Comparison of ENCODE assay signal across 8 cellular contexts in the genomic region with DNA sequence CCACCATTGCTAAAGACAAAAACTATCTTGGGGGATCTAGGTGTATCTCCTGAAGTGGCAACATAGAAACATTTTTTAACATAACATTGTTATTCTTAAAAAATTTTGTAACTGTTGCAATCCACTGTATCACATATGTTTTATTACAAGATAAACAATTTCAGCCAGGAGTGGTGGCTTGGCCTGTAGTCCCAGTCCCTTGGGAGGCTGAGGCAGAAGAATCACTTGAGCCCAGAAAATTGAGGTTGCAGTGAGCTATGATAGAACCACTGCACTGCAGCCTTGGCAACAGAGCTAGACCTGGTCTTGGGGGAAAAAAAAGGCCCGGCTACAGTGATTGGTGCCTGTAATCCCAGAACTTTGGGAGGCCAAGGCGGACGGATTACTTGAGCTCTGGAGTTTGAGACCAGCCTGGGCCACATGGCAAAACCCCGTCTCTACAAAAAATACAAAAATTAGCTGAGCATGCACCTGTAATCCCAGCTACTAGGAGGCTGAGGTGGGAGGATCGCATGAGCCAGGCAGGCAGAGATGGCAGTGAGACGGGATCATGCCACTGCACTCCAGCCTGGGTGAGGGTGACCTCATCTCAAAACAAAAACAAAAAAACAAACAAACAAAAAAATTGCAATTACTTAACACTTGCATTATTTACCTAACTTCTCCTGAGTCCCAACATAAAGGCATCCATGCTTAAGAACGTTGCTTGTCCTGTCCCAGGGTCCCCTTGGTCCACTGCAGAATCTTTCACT. TPM values are rescaled to one million over a fixed set of nuclear protein-coding genes. Genes with fewer than 3 reads are reported as not detected.
A peak's percentile ranks its signal among the peaks of the same experiment; 100 is the strongest.
DNase-seq lines count a peak whose midpoint lies in the region; TF ChIP-seq lines count a peak whose summit lies in the region.

No MANE protein-coding gene starts in this region.

- no TSS peak for BruUV-seq in PC-9 (replicated peaks; lab: Mats Ljungman, UMichigan)

- in situ Hi-C loops in brain microvascular endothelial cell (cut with HindIII; ENCODE audit: low pct_ligation_motif_present, low sequenced_read_pairs) = no loop called here

- intact Hi-C loops in PC-9 (cut with micrococcal nuclease; ENCODE audit: unreplicated experiment) = loop anchor here (5.0 kb wide), 2 partner anchors 75 to 195 kb away; no protein-coding TSS in a partner anchor

- peaks cover 56 to 66% (median 65%) of the 10 kb centered on the region in 3 donors for H3K4me1 Mint-ChIP-seq in CD8-positive, alpha-beta memory T cell
- H3K4me1 Mint-ChIP-seq in endothelial cell (ENCODE audit: unreplicated experiment) = peaks cover 41% of the 10 kb centered on the region

- no peak overlapping the region for H3K4me3 ChIP-seq in CD8-positive, alpha-beta memory T cell (ENCODE audit: low read length)
- H3K4me3 ChIP-seq in PC-9 (peak overlapping the region; percentile 95; the same call in 1 of the 2 replicates), neutrophil (ENCODE audit: low read depth in 1 of 2, low read length in 1 of 2) (peak overlapping the region; percentile 81 to 85), brain microvascular endothelial cell (ENCODE audit: low read depth, low read length) (no peak overlapping the region)

- H2AFZ ChIP-seq in PC-9 = peak overlapping the region; percentile 85

- peak overlapping the region in 6 of 8 donors; percentile 15 to 99 (median 98) for H3K27ac Mint-ChIP-seq in CD8-positive, alpha-beta memory T cell
- peak overlapping the region; percentile 100 for H3K27ac Mint-ChIP-seq in endothelial cell (ENCODE audit: unreplicated experiment)

- H3F3A ChIP-seq in PC-9 (ENCODE audit: insufficient read depth, low read depth) = peaks cover 25% of the 10 kb centered on the region

- no peaks in the 10 kb centered on the region for H3K9me3 ChIP-seq in CD8-positive, alpha-beta memory T cell (ENCODE audit: low read length)
- H3K9me3 ChIP-seq in PC-9 (ENCODE audit: insufficient read depth, low read depth) = no peaks in the 10 kb centered on the region
- no peaks in the 10 kb centered on the region for H3K9me3 ChIP-seq in neutrophil

- H3K36me3 Mint-ChIP-seq in CD8-positive, alpha-beta memory T cell = peaks cover 0 to 13% (median 0%) of the 10 kb centered on the region in 3 donors
- peaks cover 12% of the 10 kb centered on the region for H3K36me3 Mint-ChIP-seq in endothelial cell (ENCODE audit: low read depth, unreplicated experiment)

- peaks cover 54% of the 10 kb centered on the region for H3K4me1 ChIP-seq in CD8-positive, alpha-beta memory T cell (ENCODE audit: insufficient read depth, low read length)
- H3K4me1 ChIP-seq in PC-9 (replicated peaks; ENCODE audit: insufficient read depth) (peaks cover 49% of the 10 kb centered on the region), neutrophil (ENCODE audit: control insufficient read depth in 1 of 2, insufficient read depth in 1 of 2, low read depth in 1 of 2, low read length in 1 of 2) (peaks cover 50 to 56% of the 10 kb centered on the region in 2 experiments)

- no peak for DNase-seq in CD8-positive, alpha-beta memory T cell
- DNase-seq in PC-9 = no peak
- DNase-seq in endothelial cell (ENCODE audit: low spot score) = no peak
- no peak for DNase-seq in stimulated activated CD4-positive, alpha-beta T cell treated with anti-CD3 and anti-CD28 coated beads, Interleukin-4, amount 100 ng/mL, for 24 hours
- no peak for DNase-seq in NCI-H748 (lab: John Stamatoyannopoulos, UW; ENCODE audit: unreplicated experiment)
- DNase-seq in NCI-H1105 treated with DMSO at 0.1 percent for 48 hours (lab: John Stamatoyannopoulos, UW) = no peak
- no peak for DNase-seq in brain microvascular endothelial cell

- POLR2A ChIA-PET in CD8-positive, alpha-beta memory T cell (lab: Charles Lee) = interaction anchor here (0.6 kb wide), 1 partner anchor 63 kb away, joined by 3 read pairs; no protein-coding TSS in a partner anchor
- POLR2A ChIA-PET in PC-9 (lab: Charles Lee; ENCODE audit: unreplicated experiment) = interaction anchor here (0.7 kb wide), 2 partner anchors 9 to 90 kb away, joined by 5 to 7 read pairs; no protein-coding TSS in a partner anchor

- H3K27me3 ChIP-seq in CD8-positive, alpha-beta memory T cell (ENCODE audit: insufficient read depth, low read length, poor library complexity, severe bottlenecking) = no peaks in the 10 kb centered on the region
- H3K27me3 ChIP-seq in PC-9 (ENCODE audit: insufficient read depth, low read depth) = no peaks in the 10 kb centered on the region
- H3K27me3 ChIP-seq in neutrophil = no peaks in the 10 kb centered on the region
- no peaks in the 10 kb centered on the region for H3K27me3 ChIP-seq in brain microvascular endothelial cell (replicated peaks)

- no peaks in the 10 kb centered on the region for H3K9me2 ChIP-seq in PC-9 (ENCODE audit: insufficient read depth)

- no peaks in the 10 kb centered on the region for H4K20me1 ChIP-seq in PC-9 (ENCODE audit: insufficient read depth)

- TF ChIP-seq CTCF in PC-9 (conservative IDR thresholded peaks at IDR 0.05) (no peak), endothelial cell (IDR thresholded peaks at IDR 0.05; ENCODE audit: unreplicated experiment) (no peak), neutrophil (IDR thresholded peaks at IDR 0.05) (no peak), brain microvascular endothelial cell (IDR thresholded peaks at IDR 0.05; ENCODE audit: low read depth, low read length, missing control alignments) (no peak)

- peak overlapping the region; percentile 78 for H3K27ac ChIP-seq in CD8-positive, alpha-beta memory T cell (ENCODE audit: low read depth, low read length)
- H3K27ac ChIP-seq in PC-9 = peak overlapping the region; percentile 94
- H3K27ac ChIP-seq in neutrophil = peak overlapping the region; percentile 96
- no peak overlapping the region for H3K27ac ChIP-seq in brain microvascular endothelial cell

- no peaks in the 10 kb centered on the region for H3K36me3 ChIP-seq in CD8-positive, alpha-beta memory T cell (ENCODE audit: insufficient read depth, low read length)
- peaks cover 3% of the 10 kb centered on the region; the same call in 1 of the 2 replicates for H3K36me3 ChIP-seq in PC-9 (ENCODE audit: low read depth)
- H3K36me3 ChIP-seq in neutrophil = peaks cover 2% of the 10 kb centered on the region
- no peaks in the 10 kb centered on the region for H3K36me3 ChIP-seq in brain microvascular endothelial cell (replicated peaks)

- CTCF ChIA-PET in CD8-positive, alpha-beta memory T cell (lab: Charles Lee) = no interaction called here
- CTCF ChIA-PET in PC-9 (lab: Charles Lee) = interaction anchor here (1.1 to 1.2 kb wide), 2 partner anchors 191 to 218 kb away, joined by 3 to 8 read pairs; no protein-coding TSS in a partner anchor

- peak overlapping the region in 2 of 7 donors; percentile 26 to 86 for H3K4me3 Mint-ChIP-seq in CD8-positive, alpha-beta memory T cell
- peak overlapping the region; percentile 93 for H3K4me3 Mint-ChIP-seq in endothelial cell (ENCODE audit: unreplicated experiment)

- no peaks in the 10 kb centered on the region for H3K27me3 Mint-ChIP-seq in CD8-positive, alpha-beta memory T cell
- H3K27me3 Mint-ChIP-seq in endothelial cell (ENCODE audit: unreplicated experiment) = peaks cover 4% of the 10 kb centered on the region

- peaks cover 45% of the 10 kb centered on the region for H3K79me2 ChIP-seq in PC-9 (ENCODE audit: low read depth)

- peak overlapping the region; percentile 78 for H3K4me2 ChIP-seq in PC-9

- no peaks in the 10 kb centered on the region for H3K9me3 Mint-ChIP-seq in CD8-positive, alpha-beta memory T cell
- H3K9me3 Mint-ChIP-seq in endothelial cell (ENCODE audit: unreplicated experiment) = no peaks in the 10 kb centered on the region

RNA-seq across cellular contexts. Expression of a gene that starts 1.5 kb away (rescaled TPM):
- 10 to 100 TPM; 29.1 to 38.1 TPM for total RNA-seq in CD8-positive, alpha-beta memory T cell
- polyA plus RNA-seq in CD8-positive, alpha-beta memory T cell = 11.1 TPM
- 25.9 and 28.1 TPM in 2 replicates for total RNA-seq in PC-9 (2021)
- total RNA-seq in endothelial cell (ENCODE audit: unreplicated experiment) = 32.6 TPM

RNA-seq across cellular contexts. Expression of a gene that starts 2.3 kb away (rescaled TPM):
- 10 to 100 TPM; 50.4 to 52.1 TPM for total RNA-seq in CD8-positive, alpha-beta memory T cell
- polyA plus RNA-seq in CD8-positive, alpha-beta memory T cell = 21.0 TPM
- 43.9 and 46.1 TPM in 2 replicates for total RNA-seq in PC-9 (2021)
- total RNA-seq in endothelial cell (ENCODE audit: unreplicated experiment) = 76.9 TPM

Comparison
In these comparisons a context has a peak if more than half of its experiments do, and no peak if none do; other contexts are left out.
1. H3K4me3 ChIP-seq: peak in PC-9 (single experiment) and neutrophil (2 of 2); none in CD8-positive, alpha-beta memory T cell (single experiment) and brain microvascular endothelial cell (single experiment).